ENCODE assay signal across 17 cellular contexts in genomic region chr18:76972241-76972640, GRCh38.
"Had no signal": no experiment of that assay in that cellular context is flagged by ENCODE, and none has a peak within 500 bp of the region (broad histone marks: within the 10 kb centered on the region; RNA-seq: fewer than 3 reads in every experiment).

No MANE protein-coding gene starts in this region.

- DNase-seq: activated CD4-positive, alpha-beta T cell treated with anti-CD3 and anti-CD28 coated beads for 4 hours; activated naive CD4-positive, alpha-beta T cell treated with anti-CD3 and anti-CD28 coated beads, Interleukin-2, amount 10 ng/mL, durations not matched to agents 7 days and 5 days; activated T-cell treated with anti-CD3 and anti-CD28 coated beads for 4 hours; adrenal gland; central memory CD4-positive, alpha-beta T cell; colonic mucosa; effector CD4-positive, alpha-beta T cell; foreskin melanocyte; stimulated activated CD4-positive, alpha-beta T cell treated with anti-CD3 and anti-CD28 coated beads, Interleukin-1b, Interleukin-23, amount 100 ng/mL, for 48 hours; T-helper 17 cell; thyroid gland; uterus had no signal

- H3K4me3 Mint-ChIP-seq: activated CD4-positive, alpha-beta memory T cell treated with anti-CD3 and anti-CD28 coated beads, Interleukin-2, amount 10 ng/mL, durations not matched to agents 7 days and 5 days; activated naive CD4-positive, alpha-beta T cell treated with anti-CD3 and anti-CD28 coated beads, Interleukin-2, amount 10 ng/mL, durations not matched to agents 7 days and 5 days; mesothelial cell of epicardium; neural crest cell; T-helper 17 cell had no signal

- H3K4me1 Mint-ChIP-seq: activated CD4-positive, alpha-beta memory T cell treated with anti-CD3 and anti-CD28 coated beads, Interleukin-2, amount 10 ng/mL, durations not matched to agents 7 days and 5 days; activated naive CD4-positive, alpha-beta T cell treated with anti-CD3 and anti-CD28 coated beads, Interleukin-2, amount 10 ng/mL, durations not matched to agents 7 days and 5 days had no signal

- H3K36me3 ChIP-seq: adrenal gland, colonic mucosa, ovary, thyroid gland, uterus had no signal

- H3K27me3 ChIP-seq: adrenal gland, colonic mucosa, ovary, thyroid gland, uterus had no signal

- H3K9me3 Mint-ChIP-seq: activated CD4-positive, alpha-beta memory T cell treated with anti-CD3 and anti-CD28 coated beads, Interleukin-2, amount 10 ng/mL, durations not matched to agents 7 days and 5 days; activated naive CD4-positive, alpha-beta T cell treated with anti-CD3 and anti-CD28 coated beads, Interleukin-2, amount 10 ng/mL, durations not matched to agents 7 days and 5 days; mesothelial cell of epicardium; neural crest cell had no signal

- H3K4me3 ChIP-seq: adrenal gland, colonic mucosa, ovary, thyroid gland, uterus had no signal

- H3K27me3 Mint-ChIP-seq: activated CD4-positive, alpha-beta memory T cell treated with anti-CD3 and anti-CD28 coated beads, Interleukin-2, amount 10 ng/mL, durations not matched to agents 7 days and 5 days; activated naive CD4-positive, alpha-beta T cell treated with anti-CD3 and anti-CD28 coated beads, Interleukin-2, amount 10 ng/mL, durations not matched to agents 7 days and 5 days; T-helper 17 cell had no signal

- ATAC-seq: sciatic nerve, T-helper 17 cell had no signal

- H3K9me3 ChIP-seq: adrenal gland, colonic mucosa, ovary, thyroid gland, uterus had no signal

- H3K4me1 ChIP-seq: adrenal gland, colonic mucosa, uterus had no signal

- H3K27ac Mint-ChIP-seq: activated CD4-positive, alpha-beta memory T cell treated with anti-CD3 and anti-CD28 coated beads, Interleukin-2, amount 10 ng/mL, durations not matched to agents 7 days and 5 days; activated naive CD4-positive, alpha-beta T cell treated with anti-CD3 and anti-CD28 coated beads, Interleukin-2, amount 10 ng/mL, durations not matched to agents 7 days and 5 days; mesothelial cell of epicardium; T-helper 17 cell had no signal

- H3K27ac ChIP-seq: adrenal gland, colonic mucosa, ovary, thyroid gland, uterus had no signal
